In genomic region chr1:237786066-237786719, GRCh38 we compare ENCODE assay signal across 21 cellular contexts.
"Had no signal": no experiment of that assay in that cellular context is flagged by ENCODE, and none has a peak within 500 bp of the region (broad histone marks: within the 10 kb centered on the region; RNA-seq: fewer than 3 reads in every experiment).

No MANE protein-coding gene starts in this region.

- H3K27me3 ChIP-seq: dorsolateral prefrontal cortex, neutrophil, sigmoid colon, testis, transverse colon had no signal

- H3K9me3 ChIP-seq: neutrophil, psoas muscle, sigmoid colon, testis, transverse colon had no signal

- H3K4me1 Mint-ChIP-seq: naive B cell; nephron; stimulated activated naive B cell treated with anti-CD40 and anti-IgM and Interleukin-4, amounts not matched to agents 10 μg/mL and 1 μg/mL and 100 μg/mL, for 72 hours; stimulated activated naive CD8-positive, alpha-beta T cell treated with anti-CD3 and anti-CD28 coated beads, Interleukin-15, amount 100 ng/mL, for 72 hours had no signal

- H3K9me3 Mint-ChIP-seq: nephron; stimulated activated naive CD8-positive, alpha-beta T cell treated with anti-CD3 and anti-CD28 coated beads, Interleukin-15, amount 100 ng/mL, for 72 hours had no signal

- H3K36me3 ChIP-seq: neutrophil, transverse colon had no signal

- H3K36me3 Mint-ChIP-seq: naive B cell; stimulated activated naive B cell treated with anti-CD40 and anti-IgM and Interleukin-4, amounts not matched to agents 10 μg/mL and 1 μg/mL and 100 μg/mL, for 72 hours had no signal

- ATAC-seq: left ventricle myocardium superior; psoas muscle; stimulated activated naive B cell treated with anti-CD40 and anti-IgM and Interleukin-4, amounts not matched to agents 10 μg/mL and 1 μg/mL and 100 μg/mL, for 72 hours; stimulated activated naive CD8-positive, alpha-beta T cell treated with anti-CD3 and anti-CD28 coated beads, Interleukin-15, amount 100 ng/mL, for 72 hours had no signal

- DNase-seq: cortex of kidney; dorsolateral prefrontal cortex; effector CD8-positive, alpha-beta T cell; foreskin melanocyte; head of caudate nucleus; hippocampal formation; left ventricle myocardium superior; mesenchymal stem cell; naive B cell; psoas muscle; sigmoid colon; stimulated activated CD4-positive, alpha-beta T cell treated with anti-CD3 and anti-CD28 coated beads, Interleukin-2, amount 100 ng/mL, for 24 hours; stimulated activated CD4-positive, alpha-beta T cell treated with anti-CD3 and anti-CD28 coated beads, Interleukin-4, amount 100 ng/mL, for 4 hours; stimulated activated naive B cell treated with anti-CD40 and anti-IgM and Interleukin-4, amounts not matched to agents 10 μg/mL and 1 μg/mL and 100 μg/mL, for 72 hours; stimulated activated naive CD8-positive, alpha-beta T cell treated with anti-CD3 and anti-CD28 coated beads, Interleukin-15, amount 100 ng/mL, for 72 hours; testis; transverse colon had no signal

- H3K27ac Mint-ChIP-seq: nephron; stimulated activated naive B cell treated with anti-CD40 and anti-IgM and Interleukin-4, amounts not matched to agents 10 μg/mL and 1 μg/mL and 100 μg/mL, for 72 hours; stimulated activated naive CD8-positive, alpha-beta T cell treated with anti-CD3 and anti-CD28 coated beads, Interleukin-15, amount 100 ng/mL, for 72 hours had no signal

- H3K4me1 ChIP-seq: psoas muscle, sigmoid colon, testis, transverse colon had no signal

- H3K27me3 Mint-ChIP-seq: stimulated activated naive B cell treated with anti-CD40 and anti-IgM and Interleukin-4, amounts not matched to agents 10 μg/mL and 1 μg/mL and 100 μg/mL, for 72 hours; stimulated activated naive CD8-positive, alpha-beta T cell treated with anti-CD3 and anti-CD28 coated beads, Interleukin-15, amount 100 ng/mL, for 72 hours had no signal

- H3K4me3 ChIP-seq: dorsolateral prefrontal cortex, lung, psoas muscle, sigmoid colon, skin epidermis, testis, transverse colon had no signal

- H3K4me3 Mint-ChIP-seq: naive B cell; nephron; stimulated activated naive B cell treated with anti-CD40 and anti-IgM and Interleukin-4, amounts not matched to agents 10 μg/mL and 1 μg/mL and 100 μg/mL, for 72 hours; stimulated activated naive CD8-positive, alpha-beta T cell treated with anti-CD3 and anti-CD28 coated beads, Interleukin-15, amount 100 ng/mL, for 72 hours had no signal

- H3K27ac ChIP-seq: dorsolateral prefrontal cortex, neutrophil, psoas muscle, sigmoid colon, skin epidermis, testis, transverse colon had no signal
